ENCODE assay signal across 11 cellular contexts in genomic region chr1:165536016-165536415, GRCh38. TPM values are rescaled to one million over a fixed set of nuclear protein-coding genes. Genes with fewer than 3 reads are reported as not detected.
"Had no signal": no experiment of that assay in that cellular context is flagged by ENCODE, and none has a peak within 500 bp of the region (broad histone marks: within the 10 kb centered on the region; RNA-seq: fewer than 3 reads in every experiment).

No MANE protein-coding gene starts in this region.

- H3K4me2 ChIP-seq: GM23338 had no signal

- H3K4me1 ChIP-seq: HAP-1 had no signal

- H2AFZ ChIP-seq: GM23338 had no signal

- H3K9me3 Mint-ChIP-seq: GM23338, HFFc6 had no signal

- H3K36me3 ChIP-seq: HAP-1 had no signal

- H3K4me3 ChIP-seq: GM23338, HAP-1 had no signal

- H3K9me3 ChIP-seq: HAP-1 had no signal

- H3K4me3 Mint-ChIP-seq: GM23338, HFFc6, IgD-negative memory B cell had no signal

- H3K4me1 Mint-ChIP-seq: GM23338 had no signal

- ATAC-seq: GM23338, HCT116, HepG2 had no signal

- H3K27ac Mint-ChIP-seq: GM23338, HFFc6, IgD-negative memory B cell had no signal

- H3K27ac ChIP-seq: HL-60 had no signal

- DNase-seq: HFFc6, KBM-7 had no signal

- FAIRE-seq: H1, H54, HepG2 had no signal

- H3K36me3 Mint-ChIP-seq: IgD-negative memory B cell had no signal

RNA-seq across cellular contexts. Expression of gene LRRC52, which starts 7.8 kb away (rescaled TPM):
- total RNA-seq: GM23338, H1, HepG2, HFFc6, HT1080 had no signal
- polyA plus RNA-seq: GM23338, HepG2, IgD-negative memory B cell had no signal
